9 cellular contexts compared by ENCODE assay signal in the genomic region with DNA sequence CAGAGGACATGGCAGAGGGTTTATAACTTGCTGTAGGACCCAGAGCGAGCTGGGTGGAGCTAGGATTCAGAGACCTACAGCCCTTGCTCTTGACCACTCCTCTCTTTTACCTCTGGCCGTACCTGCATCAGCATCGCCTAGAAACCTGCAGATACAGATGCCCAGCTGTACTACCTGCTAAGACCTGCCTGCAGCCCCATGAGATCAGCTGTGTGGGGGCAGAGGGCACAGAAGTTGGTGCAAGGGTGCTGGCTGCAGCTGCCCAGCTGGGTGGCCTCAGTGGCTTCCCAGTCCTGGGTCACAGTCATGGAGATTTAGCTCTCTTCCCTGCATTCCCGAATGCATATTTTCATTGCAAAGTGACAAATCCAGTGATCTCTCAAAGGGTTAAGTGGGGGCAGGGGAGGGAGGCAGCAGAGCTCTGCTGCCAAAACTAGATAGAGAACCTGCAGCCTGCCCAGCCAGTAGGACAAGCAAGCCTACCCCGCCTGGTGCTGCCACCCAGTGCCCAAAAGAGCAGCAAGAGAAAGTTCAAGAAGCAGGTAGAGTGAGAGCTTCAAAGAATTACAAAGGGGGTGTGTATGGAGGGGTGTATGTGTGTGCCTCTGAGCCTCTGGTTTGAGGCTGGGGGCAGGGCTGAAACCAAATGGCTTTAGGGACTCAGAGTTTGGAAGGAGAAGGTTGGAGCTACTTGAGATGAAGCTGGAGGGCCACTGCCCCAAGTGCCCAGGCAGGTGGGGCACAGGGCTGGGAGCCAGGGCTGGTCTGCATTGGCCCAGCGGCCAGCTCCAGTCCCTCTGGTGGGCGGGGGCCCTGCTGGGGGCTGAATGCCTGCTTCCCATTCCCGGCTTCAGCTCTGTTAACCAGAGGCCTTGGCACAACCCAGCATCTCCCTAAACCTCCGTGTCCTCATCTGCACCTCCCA. TPM values are rescaled to one million over a fixed set of nuclear protein-coding genes. Genes with fewer than 3 reads are reported as not detected.
DNase-seq lines count a peak whose midpoint lies in the region; ATAC-seq, FAIRE-seq and TF ChIP-seq lines count a peak whose summit lies in the region.
"Had no signal": no experiment of that assay in that cellular context is flagged by ENCODE, and none has a peak within 500 bp of the region (broad histone marks: within the 10 kb centered on the region; RNA-seq: fewer than 3 reads in every experiment).

No MANE protein-coding gene starts in this region.

- WGBS in HepG2 (ENCODE audit: low lambda C conversion rate), result 18% methylated on average over 5 of the region's 9 CpGs

- TF ChIP-seq EP300 in HepG2 (IDR thresholded peaks at IDR 0.05; ENCODE audit: low read depth in 2 of 2, low read length in 2 of 2), result no peak
- TF ChIP-seq EP300 in HepG2 (CRISPR knock-in tag; IDR thresholded peaks at IDR 0.05; ENCODE audit: borderline replicate concordance), result no peak

- no peak overlapping the region for H3K4me2 ChIP-seq in HepG2 (ENCODE audit: low read depth, low read length)

- in situ Hi-C loops in HepG2 (cut with HindIII; ENCODE audit: extremely low pct_ligation_motif_present, low pct_unique_long_range_greater_than_20kb), result loop anchor here (5.0 kb wide), 2 partner anchors 120 to 230 kb away; no protein-coding TSS in a partner anchor

- H2AFZ ChIP-seq in HepG2 (ENCODE audit: low read length), result no peak overlapping the region

- 0 out of 2 replicates have a peak, but pooled peaks cover 1% of the 10 kb centered on the region for H3K27me3 ChIP-seq in Caco-2 (replicated peaks; ENCODE audit: control insufficient read depth, insufficient read depth, low read length)
- H3K27me3 ChIP-seq in HepG2 (ENCODE audit: control insufficient read depth in 1 of 2, insufficient read depth in 2 of 2, low read length in 2 of 2), result no peaks in the 10 kb centered on the region; a peak in 1 of 5 replicates

- peak; percentile 47 for ATAC-seq in HepG2
- no peak for ATAC-seq in HG03108 (IDR thresholded peaks at IDR 0.05; ENCODE audit: unreplicated experiment)

- H3K36me3 Mint-ChIP-seq in Caco-2 (ENCODE audit: insufficient read depth, unreplicated experiment), result peaks cover 15% of the 10 kb centered on the region
- peaks cover 2% of the 10 kb centered on the region for H3K36me3 Mint-ChIP-seq in activated naive CD4-positive, alpha-beta T cell treated with anti-CD3 and anti-CD28 coated beads for 36 hours (ENCODE audit: low read depth)

- peaks cover 2% of the 10 kb centered on the region; the same call in 1 of the 2 replicates for H3K36me3 ChIP-seq in Caco-2 (ENCODE audit: control insufficient read depth, insufficient read depth, low read length)
- H3K36me3 ChIP-seq in HepG2 (replicated peaks in 1 of 2; ENCODE audit: control insufficient read depth in 1 of 2, insufficient read depth in 2 of 2, low read length in 2 of 2), result no peaks in the 10 kb centered on the region

- POLR2A ChIA-PET in Caco-2 (lab: Charles Lee) (interaction anchor here (0.9 kb wide), 1 partner anchor 121 kb away, joined by 3 read pairs; no protein-coding TSS in a partner anchor), HepG2 (lab: Yijun Ruan, JAX) (interaction anchor here (1.2 kb wide), 1 partner anchor 122 kb away, joined by 3 read pairs; no protein-coding TSS in a partner anchor)

- CTCF ChIA-PET in Caco-2 (lab: Charles Lee) (interaction anchor here (0.6 to 5.5 kb wide), 15 partner anchors 9 to 232 kb away, joined by 3 to 105 read pairs (median 4); a partner anchor contains a TSS), HepG2 (lab: Yijun Ruan, JAX; ENCODE audit: low intra/inter-chr PET ratio, low total read pairs) (interaction anchor here (4.9 kb wide), 1 partner anchor 121 kb away, joined by 71 read pairs; no protein-coding TSS in a partner anchor)
- CTCF ChIA-PET in activated naive CD4-positive, alpha-beta T cell treated with anti-CD3 and anti-CD28 coated beads for 36 hours (lab: Charles Lee), result interaction anchor here (0.7 to 13.1 kb wide), 20 partner anchors 7 to 401 kb away, joined by 3 to 322 read pairs (median 4); a partner anchor contains a TSS

- H3K4me3 Mint-ChIP-seq in Caco-2 (ENCODE audit: unreplicated experiment), result no peak overlapping the region
- H3K4me3 Mint-ChIP-seq in activated naive CD4-positive, alpha-beta T cell treated with anti-CD3 and anti-CD28 coated beads for 36 hours, result no peak overlapping the region

- no peak for FAIRE-seq in HepG2 (lab: Jason Lieb, UNC)

- no peak overlapping the region for H3K4me3 ChIP-seq in Caco-2 (ENCODE audit: low read depth, low read length)
- no peak overlapping the region for H3K4me3 ChIP-seq in HepG2 (replicated peaks in 1 of 3; ENCODE audit: insufficient read depth in 1 of 3, low read depth in 2 of 3, low read length in 3 of 3)

- H3K4me1 ChIP-seq in Caco-2 (no peaks in the 10 kb centered on the region), HepG2 (ENCODE audit: insufficient read depth, low read length) (no peaks in the 10 kb centered on the region)

- no TSS peak for BruUV-seq in Caco-2 (replicated peaks; lab: Mats Ljungman, UMichigan)
- BruUV-seq in HepG2 (replicated peaks; lab: Mats Ljungman, UMichigan), result no TSS peak

- TF ChIP-seq POLR2A in HepG2 (IDR thresholded peaks at IDR 0.05; ENCODE audit: insufficient read depth in 1 of 2, low read depth in 2 of 2, low read length in 2 of 2), result no peak

- H3K9ac ChIP-seq in HepG2 (ENCODE audit: insufficient read depth, low read depth, low read length), result no peak overlapping the region

- H3K27me3 Mint-ChIP-seq in Caco-2 (ENCODE audit: insufficient read depth, unreplicated experiment), result no peaks in the 10 kb centered on the region
- no peaks in the 10 kb centered on the region for H3K27me3 Mint-ChIP-seq in activated naive CD4-positive, alpha-beta T cell treated with anti-CD3 and anti-CD28 coated beads for 36 hours (ENCODE audit: low read depth)

- H3K27ac ChIP-seq in HepG2 (ENCODE audit: extremely low read length, insufficient read depth, low read length), result no peak overlapping the region

- H3K9me3 Mint-ChIP-seq in Caco-2 (ENCODE audit: unreplicated experiment), result no peaks in the 10 kb centered on the region
- no peaks in the 10 kb centered on the region for H3K9me3 Mint-ChIP-seq in activated naive CD4-positive, alpha-beta T cell treated with anti-CD3 and anti-CD28 coated beads for 36 hours

- intact Hi-C loops in Caco-2 (cut with micrococcal nuclease; ENCODE audit: unreplicated experiment) (loop anchor here (5.0 kb wide), 2 partner anchors 65 to 400 kb away; a partner anchor contains a TSS), HepG2 (cut with micrococcal nuclease; ENCODE audit: unreplicated experiment) (no loop called here)
- intact Hi-C loops in activated naive CD4-positive, alpha-beta T cell treated with anti-CD3 and anti-CD28 coated beads for 36 hours (cut with micrococcal nuclease), result no loop called here

- DNase-seq in Caco-2, result peak; percentile 62 to 71
- DNase-seq in HT-29 (ENCODE audit: low spot score), result peak; percentile 51
- DNase-seq in activated naive CD4-positive, alpha-beta T cell treated with anti-CD3 and anti-CD28 coated beads for 36 hours, result peak; percentile 52
- DNase-seq in HepG2 (ENCODE audit: low spot score), result no peak
- no peak for DNase-seq in NK-92 treated with Interleukin-12 subunit alpha and Interleukin-12 subunit beta, amount 100 ng/mL, for 24 hours (lab: John Stamatoyannopoulos, UW)
- DNase-seq in NCI-H2227 (lab: John Stamatoyannopoulos, UW; ENCODE audit: unreplicated experiment), result no peak
- no peak for DNase-seq in mucosa of gallbladder (ENCODE audit: low spot score)
- DNase-seq: foreskin melanocyte had no signal

- no peaks in the 10 kb centered on the region for H3K9me3 ChIP-seq in Caco-2
- no peaks in the 10 kb centered on the region for H3K9me3 ChIP-seq in HepG2 (ENCODE audit: low read length)

- no peaks in the 10 kb centered on the region for H3K79me2 ChIP-seq in HepG2 (ENCODE audit: insufficient read depth, low read length)

- H3K27ac Mint-ChIP-seq in Caco-2 (ENCODE audit: unreplicated experiment), result no peak overlapping the region
- H3K27ac Mint-ChIP-seq in activated naive CD4-positive, alpha-beta T cell treated with anti-CD3 and anti-CD28 coated beads for 36 hours, result no peak overlapping the region

- no peak for TF ChIP-seq RAD21 in HepG2 (CRISPR knock-in tag; IDR thresholded peaks at IDR 0.05)

- TF ChIP-seq CTCF in Caco-2 (IDR thresholded peaks at IDR 0.05; ENCODE audit: insufficient read depth in 1 of 2, low read depth in 1 of 2, low read length in 1 of 2, severe bottlenecking in 1 of 2, unreplicated experiment in 1 of 2) (peak; percentile 27 to 68), HepG2 (CRISPR knock-in tag; IDR thresholded peaks at IDR 0.05) (peak; percentile 27; the same call in 1 of the 2 replicates)

- H4K20me1 ChIP-seq in HepG2 (ENCODE audit: insufficient read depth, low read length), result no peaks in the 10 kb centered on the region

- no peaks in the 10 kb centered on the region for H3K4me1 Mint-ChIP-seq in Caco-2 (ENCODE audit: low read depth, unreplicated experiment)
- no peaks in the 10 kb centered on the region for H3K4me1 Mint-ChIP-seq in activated naive CD4-positive, alpha-beta T cell treated with anti-CD3 and anti-CD28 coated beads for 36 hours (ENCODE audit: low read depth)

RNA-seq across cellular contexts. Expression of a gene that starts 6.8 kb away (rescaled TPM):
- 24.9 and 30.2 TPM in 2 replicates for total RNA-seq in Caco-2 (2022)
- total RNA-seq in HT-29 (2014; rRNA removed; shearing (Covaris generic)), result 3.4 and 3.5 TPM in 2 replicates
- 10 to 100 TPM; 11.1 to 12.3 TPM for total RNA-seq in activated naive CD4-positive, alpha-beta T cell treated with anti-CD3 and anti-CD28 coated beads for 36 hours
- total RNA-seq in HepG2 (2016; rRNA removed; fragmentation: Illumina TruSeq; extraction: Trizol), result 1.9 and 2.0 TPM in 2 replicates
- total RNA-seq in HepG2 (2016; cell fraction: cytosol; rRNA removed; fragmentation: Illumina TruSeq; extraction: Trizol; ENCODE audit: low read depth), result 1.2 and 1.6 TPM in 2 replicates
- 1.4 and 1.8 TPM in 2 replicates for total RNA-seq in HepG2 (2016; cell fraction: insoluble cytoplasmic fraction; rRNA removed; fragmentation: Illumina TruSeq; extraction: Trizol)
- 1.9 and 2.5 TPM in 2 replicates for total RNA-seq in HepG2 (2016; cell fraction: membrane; rRNA removed; fragmentation: Illumina TruSeq; extraction: Trizol)
- 2.2 and 2.3 TPM in 2 replicates for total RNA-seq in HepG2 (2016; cell fraction: nucleus; rRNA removed; fragmentation: Illumina TruSeq; extraction: Trizol)
- 4.0 and 5.8 TPM in 2 replicates for polyA plus RNA-seq in HepG2 (2011; rRNA removed)
- polyA plus RNA-seq in HepG2 (2011; cell fraction: cytosol; rRNA removed), result 4.4 and 5.3 TPM in 2 replicates
- 2.9 and 4.9 TPM in 2 replicates for polyA plus RNA-seq in HepG2 (2011; cell fraction: nucleus; rRNA removed)
- polyA plus RNA-seq in HepG2 (2012), result 2.2 and 3.5 TPM in 2 replicates
- 2.6 and 2.8 TPM in 2 replicates for polyA plus RNA-seq in HepG2 (2016; cell fraction: cytosol; fragmentation: Illumina TruSeq; extraction: Trizol; ENCODE audit: low read depth)
- 4.5 and 5.3 TPM in 2 replicates for polyA plus RNA-seq in HepG2 (2016; cell fraction: insoluble cytoplasmic fraction; fragmentation: Illumina TruSeq; extraction: Trizol; ENCODE audit: low read depth)
- polyA plus RNA-seq in HepG2 (2016; cell fraction: membrane; fragmentation: Illumina TruSeq; extraction: Trizol; ENCODE audit: low read depth), result 2.9 TPM in 2 replicates
- 4.9 and 6.1 TPM in 2 replicates for polyA plus RNA-seq in HepG2 (2016; cell fraction: nucleus; fragmentation: Illumina TruSeq; extraction: Trizol; ENCODE audit: insufficient read depth, low read depth)
- polyA minus RNA-seq in HepG2 (2011; rRNA and poly(A)+ RNA removed; ENCODE audit: low replicate concordance), result 7.1 and 10.4 TPM in 2 replicates
- polyA minus RNA-seq in HepG2 (2011; cell fraction: cytosol; rRNA and poly(A)+ RNA removed), result 0.99 TPM in 1 of 2 replicates, not detected in the other
- polyA minus RNA-seq in HepG2 (2011; cell fraction: nucleus; rRNA and poly(A)+ RNA removed), result 2.6 and 4.7 TPM in 2 replicates
- 4.0 TPM for total RNA-seq in mucosa of gallbladder

Comparison
In these comparisons a context has a peak if more than half of its experiments do, and no peak if none do; other contexts are left out.
1. DNase-seq: peak in Caco-2 (2 of 2), HT-29 (single experiment) and activated naive CD4-positive, alpha-beta T cell treated with anti-CD3 and anti-CD28 coated beads for 36 hours (single experiment); none in HepG2 (single experiment), NK-92 treated with Interleukin-12 subunit alpha and Interleukin-12 subunit beta, amount 100 ng/mL, for 24 hours (single experiment), NCI-H2227 (single experiment) and mucosa of gallbladder (single experiment).